Comparison of ENCODE assay signal across 8 cellular contexts in the genomic region with DNA sequence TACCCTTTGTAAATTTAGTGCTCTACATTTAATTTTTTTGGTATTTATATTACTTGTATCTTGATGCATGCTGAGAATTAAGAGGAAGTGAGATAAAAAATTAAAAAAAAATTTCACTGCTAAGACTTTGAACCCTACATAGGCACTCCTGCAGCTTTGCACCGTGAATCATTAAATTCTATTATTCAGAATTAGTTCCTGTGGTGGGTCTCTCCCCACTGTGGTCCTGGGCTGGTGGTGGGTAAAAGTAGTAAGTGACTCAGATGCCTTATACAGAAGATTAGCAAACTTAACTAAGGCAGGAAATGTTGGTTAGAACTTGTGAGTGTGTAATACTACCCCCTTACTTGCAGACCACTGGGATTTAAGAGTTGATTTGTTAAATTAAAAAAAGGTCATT.
DNase-seq lines count a peak whose midpoint lies in the region; ATAC-seq and TF ChIP-seq lines count a peak whose summit lies in the region.

No MANE protein-coding gene starts in this region.

- H3K27ac ChIP-seq in Peyer's patch, result no peak overlapping the region

- TF ChIP-seq POLR2A in GM18505 (IDR thresholded peaks at IDR 0.05; ENCODE audit: borderline replicate concordance, extremely low read depth, insufficient read depth, insufficient read length) (no peak), Peyer's patch (IDR thresholded peaks at IDR 0.05) (no peak)

- DNase-seq in GM12865 (ENCODE audit: low read depth), result peak; percentile 24
- DNase-seq in activated T-cell treated with anti-CD3 and anti-CD28 coated beads for 4 hours, result peak; percentile 2
- peak; percentile 89 for DNase-seq in retinal pigment epithelial cell (ENCODE audit: low read depth)
- DNase-seq in Peyer's patch, result no peak
- no peak for DNase-seq in G401 (ENCODE audit: low spot score)
- no peak for DNase-seq in Caco-2

- H3K27ac Mint-ChIP-seq in Caco-2 (ENCODE audit: unreplicated experiment), result no peak overlapping the region

- H3K9me3 Mint-ChIP-seq in Caco-2 (ENCODE audit: unreplicated experiment), result no peaks in the 10 kb centered on the region

- H3K4me3 Mint-ChIP-seq in Caco-2 (ENCODE audit: unreplicated experiment), result no peak overlapping the region

- H3K36me3 Mint-ChIP-seq in Caco-2 (ENCODE audit: insufficient read depth, unreplicated experiment), result peaks cover 44% of the 10 kb centered on the region

- no peak for TF ChIP-seq CTCF in GM12865 (IDR thresholded peaks at IDR 0.05; ENCODE audit: insufficient read depth, low read depth, low read length, missing control alignments)
- TF ChIP-seq CTCF in retinal pigment epithelial cell (conservative IDR thresholded peaks at IDR 0.05; ENCODE audit: low read depth, low read length), result no peak
- no peak for TF ChIP-seq CTCF in Peyer's patch (IDR thresholded peaks at IDR 0.05)
- TF ChIP-seq CTCF in Caco-2 (IDR thresholded peaks at IDR 0.05; ENCODE audit: insufficient read depth in 1 of 2, low read depth in 1 of 2, low read length in 1 of 2, severe bottlenecking in 1 of 2, unreplicated experiment in 1 of 2), result no peak

- intact Hi-C loops in Caco-2 (cut with micrococcal nuclease; ENCODE audit: unreplicated experiment), result no loop called here

- peak; percentile 68 for ATAC-seq in HG03571 (IDR thresholded peaks at IDR 0.05; ENCODE audit: unreplicated experiment)
- ATAC-seq in GM18505 (IDR thresholded peaks at IDR 0.05; ENCODE audit: unreplicated experiment), result no peak

- in situ Hi-C loops in G401 (cut with HindIII; ENCODE audit: low sequenced_read_pairs), result no loop called here

- H3K4me1 ChIP-seq in Peyer's patch (peaks cover 0 to 10% (median 0%) of the 10 kb centered on the region in 4 donors), Caco-2 (peaks cover 19% of the 10 kb centered on the region)

- no peak overlapping the region for H3K4me3 ChIP-seq in GM12865 (ENCODE audit: low read depth, low read length)
- H3K4me3 ChIP-seq in retinal pigment epithelial cell (ENCODE audit: low read length), result no peak overlapping the region
- H3K4me3 ChIP-seq in Peyer's patch, result no peak overlapping the region
- H3K4me3 ChIP-seq in Caco-2 (ENCODE audit: low read depth, low read length), result no peak overlapping the region

- H3K36me3 ChIP-seq in Peyer's patch (peaks cover 0 to 19% (median 0%) of the 10 kb centered on the region in 3 donors), Caco-2 (ENCODE audit: control insufficient read depth, insufficient read depth, low read length) (no peaks in the 10 kb centered on the region)

- no TSS peak for BruUV-seq in Caco-2 (replicated peaks; lab: Mats Ljungman, UMichigan)

- CTCF ChIA-PET in Caco-2 (lab: Charles Lee), result no interaction called here

- POLR2A ChIA-PET in Caco-2 (lab: Charles Lee), result no interaction called here

- H3K9me3 ChIP-seq in Peyer's patch (no peaks in the 10 kb centered on the region), Caco-2 (no peaks in the 10 kb centered on the region)

- H3K4me1 Mint-ChIP-seq in Caco-2 (ENCODE audit: low read depth, unreplicated experiment), result peaks cover 6% of the 10 kb centered on the region

- no peaks in the 10 kb centered on the region for H3K27me3 Mint-ChIP-seq in Caco-2 (ENCODE audit: insufficient read depth, unreplicated experiment)

- no peaks in the 10 kb centered on the region for H3K27me3 ChIP-seq in Peyer's patch
- H3K27me3 ChIP-seq in Caco-2 (replicated peaks; ENCODE audit: control insufficient read depth, insufficient read depth, low read length), result no peaks in the 10 kb centered on the region

Comparison
In these comparisons a context has a peak if more than half of its experiments do, and no peak if none do; other contexts are left out.
1. DNase-seq: peak in GM12865 (single experiment), activated T-cell treated with anti-CD3 and anti-CD28 coated beads for 4 hours (single experiment) and retinal pigment epithelial cell (single experiment); none in Peyer's patch (0 of 3), G401 (single experiment) and Caco-2 (0 of 2).